ENCODE assay signal across 19 cellular contexts in the genomic region with DNA sequence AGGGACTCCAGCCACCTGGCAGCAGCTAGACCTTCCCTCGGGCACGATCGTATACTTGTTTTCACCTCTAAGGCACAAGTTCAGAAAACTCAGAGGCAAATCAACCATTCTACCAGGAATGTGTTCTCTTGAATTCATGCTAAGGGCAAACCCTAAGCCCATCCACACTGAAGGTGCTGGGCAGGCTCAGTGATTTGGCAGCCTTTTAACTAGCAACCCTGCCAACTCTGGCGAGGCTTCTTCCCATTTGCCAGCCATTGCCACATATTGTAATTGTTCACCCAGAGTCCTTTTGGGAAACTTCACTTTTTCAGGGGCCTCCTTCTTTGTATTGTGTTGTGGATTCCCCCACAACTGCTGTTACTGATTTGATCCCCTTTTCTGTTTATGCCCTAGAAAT.
"Had no signal": no experiment of that assay in that cellular context is flagged by ENCODE, and none has a peak within 500 bp of the region (broad histone marks: within the 10 kb centered on the region; RNA-seq: fewer than 3 reads in every experiment).

No MANE protein-coding gene starts in this region.

- H3K4me1 Mint-ChIP-seq: naive B cell had no signal

- H3K36me3 Mint-ChIP-seq: activated naive CD8-positive, alpha-beta T cell; naive B cell had no signal

- H3K27me3 ChIP-seq: adrenal gland, ascending aorta, breast epithelium, colonic mucosa, thyroid gland had no signal

- H3K27ac ChIP-seq: adrenal gland, ascending aorta, breast epithelium, colonic mucosa, epithelial cell of prostate, prostate gland, thyroid gland had no signal

- H3K27me3 Mint-ChIP-seq: naive B cell had no signal

- H3K4me1 ChIP-seq: adrenal gland, ascending aorta, breast epithelium, colonic mucosa, prostate gland, thyroid gland had no signal

- DNase-seq: activated CD4-positive, alpha-beta T cell treated with anti-CD3 and anti-CD28 coated beads for 1 hour; activated CD4-positive, alpha-beta T cell treated with anti-CD3 and anti-CD28 coated beads, Interleukin-2, amount 50 U/mL, for 1 hour; activated naive CD4-positive, alpha-beta T cell; activated T-cell treated with anti-CD3 and anti-CD28 coated beads, Interleukin-2, amount 50 U/mL, for 1 hour; adrenal gland; colonic mucosa; kidney; mammary epithelial cell; naive B cell; stimulated activated CD4-positive, alpha-beta T cell treated with anti-CD3 and anti-CD28 coated beads, Interleukin-1b, Interleukin-23, amount 100 ng/mL, for 48 hours; T-helper 9 cell; thyroid gland had no signal

- H3K4me3 Mint-ChIP-seq: activated naive CD8-positive, alpha-beta T cell; naive B cell; stimulated activated naive CD8-positive, alpha-beta T cell treated with anti-CD3 and anti-CD28 coated beads, Interleukin-15, Interleukin-2, amounts not matched to agents 100 ng/mL and 50 ng/mL, for 24 hours had no signal

- H3K9me3 ChIP-seq: adrenal gland, ascending aorta, breast epithelium, colonic mucosa, prostate gland, thyroid gland had no signal

- H3K27ac Mint-ChIP-seq: activated naive CD8-positive, alpha-beta T cell; activated T-helper 2 cell treated with anti-CD3 and anti-CD28 coated beads, Interferon-gamma antibody, Interleukin-2, Interleukin-4, amounts not matched to agents 10 μg/mL and 5 μg/mL and 100 μg/mL, durations not matched to agents 14 hours and 24 hours and 36 hours; naive B cell; stimulated activated naive CD8-positive, alpha-beta T cell treated with anti-CD3 and anti-CD28 coated beads, Interleukin-15, Interleukin-2, amounts not matched to agents 100 ng/mL and 50 ng/mL, for 24 hours had no signal

- H3K9me3 Mint-ChIP-seq: activated T-helper 2 cell treated with anti-CD3 and anti-CD28 coated beads, Interferon-gamma antibody, Interleukin-2, Interleukin-4, amounts not matched to agents 10 μg/mL and 5 μg/mL and 100 μg/mL, durations not matched to agents 14 hours and 24 hours and 36 hours; stimulated activated naive CD8-positive, alpha-beta T cell treated with anti-CD3 and anti-CD28 coated beads, Interleukin-15, Interleukin-2, amounts not matched to agents 100 ng/mL and 50 ng/mL, for 24 hours had no signal

- H3K36me3 ChIP-seq: adrenal gland, ascending aorta, breast epithelium, colonic mucosa, prostate gland, thyroid gland had no signal

- H3K4me3 ChIP-seq: adrenal gland, ascending aorta, breast epithelium, colonic mucosa, prostate gland, thyroid gland had no signal
